14 cellular contexts compared by ENCODE assay signal in the genomic region with DNA sequence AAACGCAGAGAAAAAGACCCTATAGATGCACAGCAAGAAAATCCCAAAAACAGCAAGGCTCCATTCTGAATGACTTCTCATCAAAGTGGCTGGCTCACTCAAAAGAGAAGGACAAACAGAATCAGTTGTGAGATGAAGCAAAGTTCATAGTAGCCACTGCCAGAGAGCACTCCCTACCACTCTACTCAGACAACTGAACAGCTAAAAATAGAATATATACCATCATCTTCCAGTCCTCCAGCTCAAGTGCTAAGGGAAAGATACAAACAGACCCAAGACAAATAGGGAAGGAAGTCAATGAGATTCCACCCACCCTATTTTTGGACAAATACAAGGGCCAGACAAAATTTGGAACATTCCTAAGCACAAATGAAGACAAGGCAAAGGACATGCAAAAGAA. TPM values are rescaled to one million over a fixed set of nuclear protein-coding genes. Genes with fewer than 3 reads are reported as not detected.
A peak's percentile ranks its signal among the peaks of the same experiment; 100 is the strongest.
DNase-seq lines count a peak whose midpoint lies in the region; ATAC-seq, FAIRE-seq and TF ChIP-seq lines count a peak whose summit lies in the region.
"Had no signal": no experiment of that assay in that cellular context is flagged by ENCODE, and none has a peak within 500 bp of the region (broad histone marks: within the 10 kb centered on the region; RNA-seq: fewer than 3 reads in every experiment).

No MANE protein-coding gene starts in this region.

- H3K4me3 Mint-ChIP-seq in activated naive CD8-positive, alpha-beta T cell treated with anti-CD3 and anti-CD28 coated beads for 36 hours = no peak overlapping the region
- H3K4me3 Mint-ChIP-seq: B cell had no signal

- FAIRE-seq in HepG2 (lab: Jason Lieb, UNC) (no peak), GM12892 (lab: Jason Lieb, UNC) (no peak)
- FAIRE-seq: G401.6, keratinocyte had no signal

- H3K79me2 ChIP-seq in HepG2 (ENCODE audit: insufficient read depth, low read length) = peaks cover 56% of the 10 kb centered on the region

- H3K27me3 Mint-ChIP-seq in activated naive CD8-positive, alpha-beta T cell treated with anti-CD3 and anti-CD28 coated beads for 36 hours = no peaks in the 10 kb centered on the region

- H3K36me3 Mint-ChIP-seq in activated naive CD8-positive, alpha-beta T cell treated with anti-CD3 and anti-CD28 coated beads for 36 hours = peaks cover 12% of the 10 kb centered on the region

- H3K36me3 ChIP-seq in right atrium auricular region = no peaks in the 10 kb centered on the region
- H3K36me3 ChIP-seq in HepG2 (replicated peaks in 1 of 2; ENCODE audit: control insufficient read depth in 1 of 2, insufficient read depth in 2 of 2, low read length in 2 of 2) = no peaks in the 10 kb centered on the region; a peak in 1 of 5 replicates

- WGBS in HepG2 (ENCODE audit: low lambda C conversion rate) = 36% methylated on average over 1 of the region's 1 CpG

- H3K9me3 Mint-ChIP-seq in activated naive CD8-positive, alpha-beta T cell treated with anti-CD3 and anti-CD28 coated beads for 36 hours = peaks cover 2% of the 10 kb centered on the region

- peak overlapping the region; percentile 86 for H3K27ac Mint-ChIP-seq in activated naive CD8-positive, alpha-beta T cell treated with anti-CD3 and anti-CD28 coated beads for 36 hours
- H3K27ac Mint-ChIP-seq: B cell had no signal

- no TSS peak for BruUV-seq in HepG2 (replicated peaks; lab: Mats Ljungman, UMichigan)

- TF ChIP-seq CTCF in right atrium auricular region (IDR thresholded peaks at IDR 0.05) (no peak), HepG2 (CRISPR knock-in tag; IDR thresholded peaks at IDR 0.05) (no peak)

- DNase-seq in Right ventricle myocardium superior (no peak), right atrium auricular region (ENCODE audit: low spot score) (no peak), HepG2 (ENCODE audit: low spot score) (no peak), G401 (ENCODE audit: low spot score) (no peak), NOMO-1 treated with DMSO at 0.1 percent for 48 hours (lab: John Stamatoyannopoulos, UW; ENCODE audit: unreplicated experiment) (no peak), DMS53 (lab: John Stamatoyannopoulos, UW) (no peak), GM12892 (ENCODE audit: insufficient read length) (no peak)
- DNase-seq in activated naive CD8-positive, alpha-beta T cell treated with anti-CD3 and anti-CD28 coated beads for 36 hours = no peak
- DNase-seq: dermis blood vessel endothelial cell, foreskin keratinocyte, NCI-H345 had no signal

- H3K4me3 ChIP-seq in right atrium auricular region (no peak overlapping the region), HepG2 (replicated peaks in 1 of 3; ENCODE audit: insufficient read depth in 1 of 3, low read depth in 2 of 3, low read length in 3 of 3) (no peak overlapping the region)

- peaks cover 53% of the 10 kb centered on the region for H3K4me1 Mint-ChIP-seq in activated naive CD8-positive, alpha-beta T cell treated with anti-CD3 and anti-CD28 coated beads for 36 hours

- H4K20me1 ChIP-seq in HepG2 (ENCODE audit: insufficient read depth, low read length) = peaks cover 12% of the 10 kb centered on the region; the same call in 1 of the 2 replicates

- in situ Hi-C loops in HepG2 (cut with HindIII; ENCODE audit: extremely low pct_ligation_motif_present, low pct_unique_long_range_greater_than_20kb) (no loop called here), G401 (cut with HindIII; ENCODE audit: low sequenced_read_pairs) (no loop called here)

- no peak overlapping the region; the same call in 1 of the 2 replicates for H3K4me2 ChIP-seq in HepG2 (ENCODE audit: low read depth, low read length)

- intact Hi-C loops in Right ventricle myocardium superior (cut with DNase I) (no loop called here), HepG2 (cut with micrococcal nuclease; ENCODE audit: unreplicated experiment) (no loop called here)

- H3K4me1 ChIP-seq in right atrium auricular region = peaks cover 0 to 38% of the 10 kb centered on the region in 2 donors
- H3K4me1 ChIP-seq in HepG2 (ENCODE audit: insufficient read depth, low read length) = peaks cover 55% of the 10 kb centered on the region

- H3K9me3 ChIP-seq in right atrium auricular region (no peaks in the 10 kb centered on the region), HepG2 (ENCODE audit: low read length) (no peaks in the 10 kb centered on the region)

- no peaks in the 10 kb centered on the region for H3K27me3 ChIP-seq in right atrium auricular region
- H3K27me3 ChIP-seq in HepG2 (ENCODE audit: control insufficient read depth in 1 of 2, insufficient read depth in 2 of 2, low read length in 2 of 2) = no peaks in the 10 kb centered on the region
- H3K27me3 ChIP-seq: foreskin keratinocyte had no signal

- no peak overlapping the region for H2AFZ ChIP-seq in HepG2 (ENCODE audit: low read length)

- no peak for TF ChIP-seq RAD21 in HepG2 (CRISPR knock-in tag; IDR thresholded peaks at IDR 0.05)

- no peak for TF ChIP-seq POLR2A in HepG2 (IDR thresholded peaks at IDR 0.05; ENCODE audit: insufficient read depth in 1 of 2, low read depth in 2 of 2, low read length in 2 of 2)
- no peak for TF ChIP-seq POLR2A in GM12892 (IDR thresholded peaks at IDR 0.05; ENCODE audit: low read depth, low read length)

- peak; percentile 67 for ATAC-seq in Right ventricle myocardium superior (ENCODE audit: poor library complexity)
- peak; percentile 94 for ATAC-seq in HepG2
- ATAC-seq: foreskin keratinocyte had no signal

- POLR2A ChIA-PET in HepG2 (lab: Yijun Ruan, JAX) = no interaction called here

- CTCF ChIA-PET in HepG2 (lab: Yijun Ruan, JAX; ENCODE audit: low intra/inter-chr PET ratio, low total read pairs) = no interaction called here

- TF ChIP-seq EP300 in HepG2 (IDR thresholded peaks at IDR 0.05; ENCODE audit: low read depth in 2 of 2, low read length in 2 of 2) (no peak), HepG2 (CRISPR knock-in tag; IDR thresholded peaks at IDR 0.05; ENCODE audit: borderline replicate concordance) (no peak)

- no peak overlapping the region for H3K9ac ChIP-seq in HepG2 (ENCODE audit: insufficient read depth, low read depth, low read length)

- H3K27ac ChIP-seq in right atrium auricular region (peak overlapping the region in 1 of 2 donors; percentile 46), HepG2 (ENCODE audit: extremely low read length, insufficient read depth, low read length) (no peak overlapping the region)
- H3K27ac ChIP-seq: foreskin keratinocyte had no signal

TF ChIP-seq in HepG2, 621 proteins besides CTCF, POLR2A, EP300 and RAD21 (continues in another document):
- TF ChIP-seq NAIF1 (CRISPR knock-in tag; IDR thresholded peaks at IDR 0.05; ENCODE audit: borderline replicate concordance) (no peak), REPIN1 (CRISPR knock-in tag; IDR thresholded peaks at IDR 0.05; ENCODE audit: borderline replicate concordance, low read depth) (no peak), RFX1 (IDR thresholded peaks at IDR 0.05) (no peak), ZNF607 (CRISPR knock-in tag; IDR thresholded peaks at IDR 0.05; ENCODE audit: borderline replicate concordance) (no peak), ZNF296 (CRISPR knock-in tag; conservative IDR thresholded peaks at IDR 0.05) (no peak), ZNF333 (CRISPR knock-in tag; IDR thresholded peaks at IDR 0.05; ENCODE audit: borderline replicate concordance) (no peak), FOXK1 (CRISPR knock-in tag; IDR thresholded peaks at IDR 0.05; ENCODE audit: borderline replicate concordance, low read depth) (no peak), MYC (CRISPR knock-in tag; IDR thresholded peaks at IDR 0.05; ENCODE audit: borderline replicate concordance) (no peak), FLYWCH1 (CRISPR knock-in tag; IDR thresholded peaks at IDR 0.05) (no peak), ZBTB1 (CRISPR knock-in tag; IDR thresholded peaks at IDR 0.05; ENCODE audit: borderline replicate concordance) (no peak)

RNA-seq across cellular contexts. Expression of gene GNAQ, which starts 20.6 kb away (rescaled TPM):
- total RNA-seq in Right ventricle myocardium superior (12.2 TPM), right atrium auricular region (10 to 100 TPM; 13.4 to 17.8 TPM), HepG2 (2016; rRNA removed; fragmentation: Illumina TruSeq; extraction: Trizol) (17.7 and 21.1 TPM in 2 replicates)
- 10 to 100 TPM; 22.4 to 22.7 TPM for total RNA-seq in activated naive CD8-positive, alpha-beta T cell treated with anti-CD3 and anti-CD28 coated beads for 36 hours
- 3.9 TPM in 2 replicates for total RNA-seq in HepG2 (2016; cell fraction: cytosol; rRNA removed; fragmentation: Illumina TruSeq; extraction: Trizol; ENCODE audit: low read depth)
- 16.0 and 22.9 TPM in 2 replicates for total RNA-seq in HepG2 (2016; cell fraction: insoluble cytoplasmic fraction; rRNA removed; fragmentation: Illumina TruSeq; extraction: Trizol)
- 9.6 and 12.7 TPM in 2 replicates for total RNA-seq in HepG2 (2016; cell fraction: membrane; rRNA removed; fragmentation: Illumina TruSeq; extraction: Trizol)
- total RNA-seq in HepG2 (2016; cell fraction: nucleus; rRNA removed; fragmentation: Illumina TruSeq; extraction: Trizol) = 15.9 and 16.4 TPM in 2 replicates
- polyA plus RNA-seq in HepG2 (2011; rRNA removed) = 12.1 and 16.5 TPM in 2 replicates
- 6.6 and 12.2 TPM in 2 replicates for polyA plus RNA-seq in HepG2 (2011; cell fraction: cytosol; rRNA removed)
- 11.5 and 15.2 TPM in 2 replicates for polyA plus RNA-seq in HepG2 (2011; cell fraction: nucleus; rRNA removed)
- 13.3 and 16.7 TPM in 2 replicates for polyA plus RNA-seq in HepG2 (2012)
- polyA plus RNA-seq in HepG2 (2016; cell fraction: cytosol; fragmentation: Illumina TruSeq; extraction: Trizol; ENCODE audit: low read depth) = 0.83 and 1.0 TPM in 2 replicates
- polyA plus RNA-seq in HepG2 (2016; cell fraction: insoluble cytoplasmic fraction; fragmentation: Illumina TruSeq; extraction: Trizol; ENCODE audit: low read depth) = 19.8 and 20.8 TPM in 2 replicates
- polyA plus RNA-seq in HepG2 (2016; cell fraction: membrane; fragmentation: Illumina TruSeq; extraction: Trizol; ENCODE audit: low read depth) = 6.1 and 6.3 TPM in 2 replicates
- polyA plus RNA-seq in HepG2 (2016; cell fraction: nucleus; fragmentation: Illumina TruSeq; extraction: Trizol; ENCODE audit: insufficient read depth, low read depth) = 13.6 and 15.9 TPM in 2 replicates
- polyA minus RNA-seq in HepG2 (2011; rRNA and poly(A)+ RNA removed; ENCODE audit: low replicate concordance) = 9.6 and 14.4 TPM in 2 replicates
- 18.0 and 30.7 TPM in 2 replicates for polyA minus RNA-seq in HepG2 (2011; cell fraction: cytosol; rRNA and poly(A)+ RNA removed)
- 19.4 and 24.0 TPM in 2 replicates for polyA minus RNA-seq in HepG2 (2011; cell fraction: nucleus; rRNA and poly(A)+ RNA removed)
- total RNA-seq in G401 (2014; rRNA removed; shearing (Covaris generic)) = 17.8 and 24.5 TPM in 2 replicates
- polyA plus RNA-seq in GM12892 (2012; ENCODE audit: missing spikeins) = 0.21 TPM
